8 cellular contexts compared by ENCODE assay signal in genomic region chr7:43649755-43650274, GRCh38.
A peak's percentile ranks its signal among the peaks of the same experiment; 100 is the strongest.
DNase-seq lines count a peak whose midpoint lies in the region; ATAC-seq and TF ChIP-seq lines count a peak whose summit lies in the region.

No MANE protein-coding gene starts in this region.

- H3K4me3 Mint-ChIP-seq in brain: no peak overlapping the region
- H3K4me3 Mint-ChIP-seq in nephron: no peak overlapping the region

- H3K9me3 Mint-ChIP-seq in brain: no peaks in the 10 kb centered on the region
- H3K9me3 Mint-ChIP-seq in nephron: no peaks in the 10 kb centered on the region

- H3K4me1 Mint-ChIP-seq in brain (peaks cover 80% of the 10 kb centered on the region), nephron (peaks cover 58% of the 10 kb centered on the region)

- DNase-seq in stimulated activated CD4-positive, alpha-beta T cell treated with anti-CD3 and anti-CD28 coated beads, Interleukin-15, amount 100 ng/mL, for 48 hours (ENCODE audit: low read depth in 2 of 2): peak; percentile 44 to 54
- no peak for DNase-seq in stimulated activated CD4-positive, alpha-beta T cell treated with anti-CD3 and anti-CD28 coated beads, Interleukin-4, amount 100 ng/mL, for 1 hour
- DNase-seq in SK-MEL-5 (ENCODE audit: low read depth, low spot score) (peak; percentile 14), T1000 (lab: John Stamatoyannopoulos, UW) (no peak), ecto neural progenitor cell (ENCODE audit: low spot score) (no peak)

- ATAC-seq in HG03095 (IDR thresholded peaks at IDR 0.05; ENCODE audit: unreplicated experiment): peak; percentile 59

- H3K27ac Mint-ChIP-seq in brain (peak overlapping the region in 4 of 5 experiments; percentile 44 to 98 (median 62)), nephron (peak overlapping the region; percentile 78 to 98 (median 98))

- peaks cover 51% of the 10 kb centered on the region for H3K36me3 Mint-ChIP-seq in brain
- H3K36me3 Mint-ChIP-seq in nephron (ENCODE audit: low read depth): peaks cover 54% of the 10 kb centered on the region

- no peak for TF ChIP-seq CTCF in brain (conservative IDR thresholded peaks at IDR 0.05)
- no peak for TF ChIP-seq CTCF in nephron (IDR thresholded peaks at IDR 0.05; ENCODE audit: unreplicated experiment in 3 of 3)

- H3K27me3 Mint-ChIP-seq in brain (no peaks in the 10 kb centered on the region), nephron (ENCODE audit: low read depth) (no peaks in the 10 kb centered on the region)

- in situ Hi-C loops in SK-MEL-5 (cut with HindIII; ENCODE audit: low pct_unique_long_range_greater_than_20kb, low sequenced_read_pairs): no loop called here

Comparison
In these comparisons a context has a peak if more than half of its experiments do, and no peak if none do; other contexts are left out.
1. DNase-seq: peak in stimulated activated CD4-positive, alpha-beta T cell treated with anti-CD3 and anti-CD28 coated beads, Interleukin-15, amount 100 ng/mL, for 48 hours (2 of 2) and SK-MEL-5 (single experiment); none in stimulated activated CD4-positive, alpha-beta T cell treated with anti-CD3 and anti-CD28 coated beads, Interleukin-4, amount 100 ng/mL, for 1 hour (single experiment), T1000 (single experiment) and ecto neural progenitor cell (single experiment).